In the genomic region with DNA sequence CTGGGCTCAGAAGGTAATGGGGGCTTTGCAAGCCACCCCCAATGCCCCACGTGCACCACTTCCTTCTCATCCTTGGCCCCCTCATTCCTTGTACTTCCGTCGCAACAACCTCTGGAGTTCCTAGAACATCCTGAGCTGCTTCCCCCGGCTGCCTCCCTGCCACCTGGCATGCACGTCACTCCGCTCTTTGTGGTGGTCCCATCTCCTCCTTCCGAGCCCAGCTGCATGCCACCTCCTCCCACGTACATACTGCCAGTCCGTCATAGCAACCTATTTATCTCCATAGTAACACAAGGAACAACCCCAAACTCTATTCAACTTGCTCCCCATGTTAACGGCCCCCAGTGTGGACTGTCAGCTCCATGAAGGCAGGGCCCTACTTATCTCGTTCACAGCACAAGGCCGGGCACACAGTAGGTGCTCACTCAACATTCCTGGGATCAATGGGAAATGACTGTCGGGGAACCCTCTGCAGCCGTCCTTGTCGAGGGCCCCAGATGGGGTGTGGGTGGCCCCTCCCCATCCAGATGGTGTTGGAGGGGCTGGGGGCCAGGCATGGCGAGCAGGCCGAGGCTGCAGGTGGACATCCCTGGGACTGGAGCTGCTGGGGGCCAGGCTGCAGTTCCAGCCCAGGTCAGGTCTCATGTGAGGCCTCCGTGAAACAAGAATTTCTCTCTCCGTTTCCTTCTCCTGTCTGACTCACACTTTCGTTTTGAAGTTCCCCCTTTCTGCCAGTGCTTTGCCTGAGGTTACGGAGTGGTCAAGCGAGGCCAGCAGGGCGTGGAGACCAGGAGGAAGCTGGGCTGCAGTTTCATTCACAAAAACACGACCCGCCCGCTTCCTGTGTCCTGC, we compare ENCODE assay signal across 8 cellular contexts. TPM values are rescaled to one million over a fixed set of nuclear protein-coding genes. Genes with fewer than 3 reads are reported as not detected.
A peak's percentile ranks its signal among the peaks of the same experiment; 100 is the strongest.
DNase-seq lines count a peak whose midpoint lies in the region; ATAC-seq and TF ChIP-seq lines count a peak whose summit lies in the region.

No MANE protein-coding gene starts in this region.

- H3K27ac Mint-ChIP-seq in activated CD8-positive, alpha-beta T cell treated with anti-CD3 and anti-CD28 coated beads for 36 hours = peak overlapping the region; percentile 62

- H3K4me1 Mint-ChIP-seq in activated CD8-positive, alpha-beta T cell treated with anti-CD3 and anti-CD28 coated beads for 36 hours (ENCODE audit: low read depth) = peaks cover 65% of the 10 kb centered on the region

- H3K9me3 ChIP-seq in neutrophil = no peaks in the 10 kb centered on the region

- peak overlapping the region; percentile 7 for H3K4me3 Mint-ChIP-seq in activated CD8-positive, alpha-beta T cell treated with anti-CD3 and anti-CD28 coated beads for 36 hours

- no peak for TF ChIP-seq CTCF in GM12864 (IDR thresholded peaks at IDR 0.05; ENCODE audit: low read depth, low read length, missing control alignments)
- TF ChIP-seq CTCF in activated CD8-positive, alpha-beta T cell treated with anti-CD3 and anti-CD28 coated beads for 36 hours (IDR thresholded peaks at IDR 0.05) = no peak
- no peak for TF ChIP-seq CTCF in fibroblast of pulmonary artery (IDR thresholded peaks at IDR 0.05; ENCODE audit: low read length, missing control alignments)
- TF ChIP-seq CTCF in neutrophil (IDR thresholded peaks at IDR 0.05) = no peak

- H3K36me3 Mint-ChIP-seq in activated CD8-positive, alpha-beta T cell treated with anti-CD3 and anti-CD28 coated beads for 36 hours (ENCODE audit: low read depth) = no peaks in the 10 kb centered on the region

- peak overlapping the region; percentile 91 for H3K27ac ChIP-seq in neutrophil

- H3K4me1 ChIP-seq in neutrophil (ENCODE audit: control insufficient read depth in 1 of 2, insufficient read depth in 1 of 2, low read depth in 1 of 2, low read length in 1 of 2) = peaks cover 37 to 58% of the 10 kb centered on the region in 2 experiments

- no peaks in the 10 kb centered on the region for H3K9me3 Mint-ChIP-seq in activated CD8-positive, alpha-beta T cell treated with anti-CD3 and anti-CD28 coated beads for 36 hours

- no peaks in the 10 kb centered on the region for H3K27me3 Mint-ChIP-seq in activated CD8-positive, alpha-beta T cell treated with anti-CD3 and anti-CD28 coated beads for 36 hours

- POLR2A ChIA-PET in activated CD8-positive, alpha-beta T cell treated with anti-CD3 and anti-CD28 coated beads for 36 hours (lab: Charles Lee) = interaction anchor here (0.8 to 2.4 kb wide), 11 partner anchors 10 to 559 kb away, joined by 3 to 9 read pairs (median 3); a partner anchor contains a TSS

- H3K36me3 ChIP-seq in neutrophil = no peaks in the 10 kb centered on the region

- peak overlapping the region; percentile 40 for H3K4me3 ChIP-seq in GM12864 (ENCODE audit: low read depth, low read length)
- H3K4me3 ChIP-seq in fibroblast of pulmonary artery (replicated peaks; ENCODE audit: low read depth, low read length) = no peak overlapping the region
- H3K4me3 ChIP-seq in neutrophil (ENCODE audit: low read depth in 1 of 2, low read length in 1 of 2) = peak overlapping the region; percentile 57 to 63

- CTCF ChIA-PET in activated CD8-positive, alpha-beta T cell treated with anti-CD3 and anti-CD28 coated beads for 36 hours (lab: Charles Lee) = interaction anchor here (1.0 to 1.8 kb wide), 2 partner anchors 196 to 345 kb away, joined by 3 to 11 read pairs; no protein-coding TSS in a partner anchor

- intact Hi-C loops in activated CD8-positive, alpha-beta T cell treated with anti-CD3 and anti-CD28 coated beads for 36 hours (cut with micrococcal nuclease) = loop anchor here (1.0 to 10.0 kb wide), 5 partner anchors 39 to 347 kb away; a partner anchor contains a TSS

- DNase-seq in GM12864 (ENCODE audit: low read depth) (peak; percentile 70), H4 (ENCODE audit: low spot score) (peak; percentile 77), LHCN-M2 (ENCODE audit: low read depth) (peak; percentile 98), fibroblast of pulmonary artery (ENCODE audit: low read depth) (peak; percentile 73), NCI-H526 treated with DMSO at 0.1 percent for 48 hours (lab: John Stamatoyannopoulos, UW) (no peak), NCI-H2081 (lab: John Stamatoyannopoulos, UW) (no peak)
- peak; percentile 74 for DNase-seq in activated CD8-positive, alpha-beta T cell treated with anti-CD3 and anti-CD28 coated beads for 36 hours

- ATAC-seq in activated CD8-positive, alpha-beta T cell treated with anti-CD3 and anti-CD28 coated beads for 36 hours = peak; percentile 31

- no peaks in the 10 kb centered on the region for H3K27me3 ChIP-seq in neutrophil

RNA-seq across cellular contexts. Expression of a gene that starts 4.2 kb away (rescaled TPM):
- 2.2 TPM in 1 of 2 replicates, not detected in the other for total RNA-seq in H4 (2014; rRNA removed; shearing (Covaris generic))
- 11.8 and 21.0 TPM in 2 replicates for total RNA-seq in LHCN-M2 (2014; rRNA removed)
- polyA plus RNA-seq in LHCN-M2 (2012) = 36.9 TPM
- total RNA-seq in activated CD8-positive, alpha-beta T cell treated with anti-CD3 and anti-CD28 coated beads for 36 hours = not detected

Comparison
In these comparisons a context has a peak if more than half of its experiments do, and no peak if none do; other contexts are left out.
1. DNase-seq: peak in GM12864 (single experiment), H4 (single experiment), LHCN-M2 (single experiment), activated CD8-positive, alpha-beta T cell treated with anti-CD3 and anti-CD28 coated beads for 36 hours (single experiment) and fibroblast of pulmonary artery (single experiment); none in NCI-H526 treated with DMSO at 0.1 percent for 48 hours (single experiment) and NCI-H2081 (0 of 2).